Comparison of ENCODE assay signal across 8 cellular contexts in the genomic region with DNA sequence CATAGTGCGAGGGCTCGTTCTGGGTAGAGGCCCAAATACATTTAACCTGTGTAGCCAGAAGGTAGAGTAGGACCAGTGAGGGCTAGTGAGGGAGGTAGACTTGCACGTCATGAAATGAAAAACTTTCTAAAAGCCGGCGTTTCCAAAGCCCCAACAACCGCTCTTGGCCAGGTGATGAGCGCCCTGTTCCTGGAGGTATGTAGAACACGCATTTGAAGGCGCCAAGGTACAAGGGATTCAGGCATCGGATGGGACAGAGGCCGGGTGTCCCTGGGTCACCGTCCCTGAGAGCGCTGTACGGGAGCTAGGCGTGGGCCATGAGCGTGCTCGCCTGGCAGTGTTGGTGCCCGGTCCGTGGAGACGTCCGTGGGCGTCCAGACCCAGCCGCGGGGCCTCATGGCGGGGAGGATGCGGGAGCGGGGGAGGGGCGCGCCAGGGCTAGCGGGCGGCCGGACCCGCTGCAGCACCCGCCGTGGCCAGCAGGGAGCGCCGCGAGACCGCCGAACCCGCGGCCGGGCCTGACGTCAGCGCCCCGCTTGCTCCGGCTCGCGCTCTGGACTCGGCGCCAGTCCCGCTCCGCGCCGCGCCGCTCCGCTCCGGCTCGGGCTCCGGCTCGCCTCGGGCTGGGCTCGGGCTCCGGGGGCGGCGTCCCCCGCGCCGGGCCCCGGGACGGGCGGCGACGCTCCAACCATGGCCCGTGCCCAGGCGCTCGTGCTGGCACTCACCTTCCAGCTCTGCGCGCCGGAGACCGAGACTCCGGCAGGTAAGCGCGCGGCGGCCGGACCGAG. TPM values are rescaled to one million over a fixed set of nuclear protein-coding genes. Genes with fewer than 3 reads are reported as not detected.
DNase-seq lines count a peak whose midpoint lies in the region; ATAC-seq and TF ChIP-seq lines count a peak whose summit lies in the region.

A gene (plus strand): TSS at position 568 of the 788 bp plus-strand sequence. CDS start 123 bp downstream, at position 691.

- no peaks in the 10 kb centered on the region for H3K9me3 ChIP-seq in right atrium auricular region

- H3K4me1 Mint-ChIP-seq in T-helper 1 cell treated with Interleukin-12 subunit alpha and Interleukin-12 subunit beta and Interleukin-4 antibody, amounts not matched to agents 30 μg/mL and 1 μg/mL, for 36 hours (ENCODE audit: low read depth): peaks cover 18% of the 10 kb centered on the region

- peaks cover 8% of the 10 kb centered on the region for H3K36me3 Mint-ChIP-seq in T-helper 1 cell treated with Interleukin-12 subunit alpha and Interleukin-12 subunit beta and Interleukin-4 antibody, amounts not matched to agents 30 μg/mL and 1 μg/mL, for 36 hours (ENCODE audit: low read depth)

- H3K4me3 ChIP-seq in right atrium auricular region: peak within 1 kb of the TSS; percentile 56 to 73
- peak within 1 kb of the TSS; percentile 59 for H3K4me3 ChIP-seq in urinary bladder (ENCODE audit: low read depth, low read length)

- peaks cover 0 to 25% of the 10 kb centered on the region in 2 donors for H3K4me1 ChIP-seq in right atrium auricular region
- H3K4me1 ChIP-seq in urinary bladder (ENCODE audit: insufficient read depth): no peaks in the 10 kb centered on the region

- H3K4me3 Mint-ChIP-seq in T-helper 1 cell treated with Interleukin-12 subunit alpha and Interleukin-12 subunit beta and Interleukin-4 antibody, amounts not matched to agents 30 μg/mL and 1 μg/mL, for 36 hours: peak within 1 kb of the TSS; percentile 84

- WGBS in urinary bladder: 4% methylated on average over 87 of the region's 89 CpGs

- peak; percentile 69 for ATAC-seq in GM21529 (IDR thresholded peaks at IDR 0.05; ENCODE audit: unreplicated experiment)

- DNase-seq in COR-L47 (lab: John Stamatoyannopoulos, UW) (peak; percentile 69), LoVo (ENCODE audit: low spot score) (peak; percentile 83), amniotic epithelial cell (ENCODE audit: low read depth) (peak; percentile 45), right atrium auricular region (ENCODE audit: low spot score) (peak; percentile 75), putamen (ENCODE audit: low spot score) (peak; percentile 48)

- peak; percentile 91 to 98 for TF ChIP-seq CTCF in right atrium auricular region (IDR thresholded peaks at IDR 0.05)

- H3K27ac ChIP-seq in right atrium auricular region: peak within 1 kb of the TSS; percentile 49 to 72
- H3K27ac ChIP-seq in urinary bladder (ENCODE audit: low read depth): peak within 1 kb of the TSS; percentile 77

- H3K27me3 ChIP-seq in right atrium auricular region: no peaks in the 10 kb centered on the region

- no peaks in the 10 kb centered on the region for H3K9me3 Mint-ChIP-seq in T-helper 1 cell treated with Interleukin-12 subunit alpha and Interleukin-12 subunit beta and Interleukin-4 antibody, amounts not matched to agents 30 μg/mL and 1 μg/mL, for 36 hours

- peak within 1 kb of the TSS; percentile 64 for H3K27ac Mint-ChIP-seq in T-helper 1 cell treated with Interleukin-12 subunit alpha and Interleukin-12 subunit beta and Interleukin-4 antibody, amounts not matched to agents 30 μg/mL and 1 μg/mL, for 36 hours

- H3K36me3 ChIP-seq in right atrium auricular region (no peaks in the 10 kb centered on the region), urinary bladder (ENCODE audit: insufficient read depth) (no peaks in the 10 kb centered on the region)

- H3K27me3 Mint-ChIP-seq in T-helper 1 cell treated with Interleukin-12 subunit alpha and Interleukin-12 subunit beta and Interleukin-4 antibody, amounts not matched to agents 30 μg/mL and 1 μg/mL, for 36 hours (ENCODE audit: low read depth): peaks cover 69% of the 10 kb centered on the region

RNA-seq across cellular contexts. Expression of the gene that starts here (rescaled TPM):
- total RNA-seq in right atrium auricular region (10 to 100 TPM; 15.9 to 22.4 TPM), urinary bladder (11.7 TPM)
- polyA plus RNA-seq in urinary bladder: 17.1 TPM

Comparison
In these comparisons a context has a peak if more than half of its experiments do, and no peak if none do; other contexts are left out.
1. Peak in every context shown above with its lines: DNase-seq, ATAC-seq, H3K4me3 ChIP-seq and H3K27ac ChIP-seq.